Comparison of ENCODE assay signal across 7 cellular contexts in genomic region chr19:52140077-52140710, GRCh38. TPM values are rescaled to one million over a fixed set of nuclear protein-coding genes. Genes with fewer than 3 reads are reported as not detected.
DNase-seq lines count a peak whose midpoint lies in the region; ATAC-seq, FAIRE-seq and TF ChIP-seq lines count a peak whose summit lies in the region.

No MANE protein-coding gene starts in this region.

- no peaks in the 10 kb centered on the region for H3K36me3 ChIP-seq in GM23338 (ENCODE audit: insufficient read depth)

- peak overlapping the region; percentile 63 for H3K4me2 ChIP-seq in GM23338

- CTCF ChIA-PET in RWPE1 (lab: Yijun Ruan, JAX) = interaction anchor here (0.5 to 1.1 kb wide), 6 partner anchors 17 to 570 kb away, joined by 3 to 7 read pairs (median 4); no protein-coding TSS in a partner anchor

- peak overlapping the region; percentile 58 for H2AFZ ChIP-seq in GM23338

- no peak for FAIRE-seq in H54 (lab: Jason Lieb, UNC)

- no peaks in the 10 kb centered on the region; the same call in 1 of the 2 replicates for H4K20me1 ChIP-seq in GM23338 (replicated peaks; ENCODE audit: insufficient read depth)

- ATAC-seq in GM23338 (no peak), HG03025 (IDR thresholded peaks at IDR 0.05; ENCODE audit: low FRiP score, unreplicated experiment) (no peak)

- H3K27ac ChIP-seq in GM23338 (ENCODE audit: low read depth) = no peak overlapping the region
- peak overlapping the region; percentile 93 for H3K27ac ChIP-seq in RWPE1
- H3K27ac ChIP-seq in skin epidermis = peak overlapping the region in 17 of 21 experiments; percentile 4 to 94 (median 86)

- peaks cover 8% of the 10 kb centered on the region; the same call in 1 of the 2 replicates for H3K4me1 ChIP-seq in GM23338 (ENCODE audit: insufficient read depth)

- H3K4me3 ChIP-seq in GM23338 = peak overlapping the region; percentile 40
- H3K4me3 ChIP-seq in fibroblast of the aortic adventitia (ENCODE audit: low read depth, low read length) = peak overlapping the region; percentile 40
- H3K4me3 ChIP-seq in skin epidermis = peak overlapping the region in 6 of 7 experiments; percentile 68 to 89 (median 83)

- peaks cover 37% of the 10 kb centered on the region for H3K79me2 ChIP-seq in GM23338 (replicated peaks; ENCODE audit: insufficient read depth)

- peaks cover 15% of the 10 kb centered on the region; the same call in 2 of the 3 replicates for H3K4me1 Mint-ChIP-seq in GM23338

- peaks cover 33% of the 10 kb centered on the region for H3K9me3 Mint-ChIP-seq in GM23338

- no peak for DNase-seq in GM23338 (ENCODE audit: low spot score)
- no peak for DNase-seq in RWPE1 (ENCODE audit: low spot score)
- DNase-seq in fibroblast of the aortic adventitia (ENCODE audit: low read depth) = no peak
- no peak for DNase-seq in H54 (ENCODE audit: insufficient read length, low spot score)
- no peak for DNase-seq in SIG-M5 treated with dmso at 0.1 percent for 504 hours (lab: John Stamatoyannopoulos, UW; ENCODE audit: unreplicated experiment)

- H3F3A ChIP-seq in GM23338 (replicated peaks; ENCODE audit: low read depth) = peaks cover 6% of the 10 kb centered on the region; the same call in 1 of the 2 replicates

- no peak for TF ChIP-seq CTCF in GM23338 (conservative IDR thresholded peaks at IDR 0.05; ENCODE audit: low read depth in 2 of 2)
- TF ChIP-seq CTCF in RWPE1 (conservative IDR thresholded peaks at IDR 0.05; ENCODE audit: low read depth) = no peak
- TF ChIP-seq CTCF in fibroblast of the aortic adventitia (IDR thresholded peaks at IDR 0.05; ENCODE audit: insufficient read depth, low read length) = no peak

- H3K27ac Mint-ChIP-seq in GM23338 = peak overlapping the region; percentile 30; the same call in 1 of the 2 replicates

- H3K36me3 Mint-ChIP-seq in GM23338 (ENCODE audit: low read depth) = peaks cover 37% of the 10 kb centered on the region

- POLR2A ChIA-PET in RWPE1 (lab: Yijun Ruan, JAX; ENCODE audit: low non-redundant PET) = no interaction called here

- peak overlapping the region; percentile 96 for H3K4me3 Mint-ChIP-seq in GM23338

- no peak for TF ChIP-seq POLR2A in H54 (IDR thresholded peaks at IDR 0.05; ENCODE audit: low read depth, low read length)

- H3K27me3 Mint-ChIP-seq in GM23338 (ENCODE audit: insufficient read depth, low read depth, poor library complexity) = peaks cover 4% of the 10 kb centered on the region

- no peaks in the 10 kb centered on the region for H3K27me3 ChIP-seq in GM23338 (ENCODE audit: insufficient read depth)

- H3K9me2 ChIP-seq in GM23338 (ENCODE audit: insufficient read depth) = no peaks in the 10 kb centered on the region

TF ChIP-seq in GM23338, 12 proteins besides CTCF, POLR2A, EP300 and RAD21 (continues in another document):
- no peak for TF ChIP-seq EZH2 (IDR thresholded peaks at IDR 0.05; ENCODE audit: low read depth, unreplicated experiment)
- TF ChIP-seq, protein P1, sequence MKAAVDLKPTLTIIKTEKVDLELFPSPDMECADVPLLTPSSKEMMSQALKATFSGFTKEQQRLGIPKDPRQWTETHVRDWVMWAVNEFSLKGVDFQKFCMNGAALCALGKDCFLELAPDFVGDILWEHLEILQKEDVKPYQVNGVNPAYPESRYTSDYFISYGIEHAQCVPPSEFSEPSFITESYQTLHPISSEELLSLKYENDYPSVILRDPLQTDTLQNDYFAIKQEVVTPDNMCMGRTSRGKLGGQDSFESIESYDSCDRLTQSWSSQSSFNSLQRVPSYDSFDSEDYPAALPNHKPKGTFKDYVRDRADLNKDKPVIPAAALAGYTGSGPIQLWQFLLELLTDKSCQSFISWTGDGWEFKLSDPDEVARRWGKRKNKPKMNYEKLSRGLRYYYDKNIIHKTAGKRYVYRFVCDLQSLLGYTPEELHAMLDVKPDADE (IDR thresholded peaks at IDR 0.05) = no peak
- TF ChIP-seq STAT1 (IDR thresholded peaks at IDR 0.05; ENCODE audit: unreplicated experiment) = no peak
- no peak for TF ChIP-seq ZNF331 (CRISPR knock-in tag; IDR thresholded peaks at IDR 0.05; ENCODE audit: low read depth)
- no peak for TF ChIP-seq POLR2AphosphoS5 (IDR thresholded peaks at IDR 0.05; ENCODE audit: low read depth)
- TF ChIP-seq ZNF462 (CRISPR knock-in tag; IDR thresholded peaks at IDR 0.05) = no peak
- no peak for TF ChIP-seq EZH2phosphoT487 (IDR thresholded peaks at IDR 0.05; ENCODE audit: unreplicated experiment)
- TF ChIP-seq JUNB (IDR thresholded peaks at IDR 0.05; ENCODE audit: unreplicated experiment) = no peak
- no peak for TF ChIP-seq ZNF114 (CRISPR knock-in tag; IDR thresholded peaks at IDR 0.05)
- TF ChIP-seq CREB1 (CRISPR knock-in tag; IDR thresholded peaks at IDR 0.05; ENCODE audit: low read depth) = no peak
- no peak for TF ChIP-seq NANOG (IDR thresholded peaks at IDR 0.05; ENCODE audit: borderline replicate concordance)

RNA-seq across cellular contexts. Expression of gene ZNF616, which starts 0.5 kb away (rescaled TPM):
- total RNA-seq in GM23338 (2014; rRNA removed; shearing (Covaris generic)) = 28.3 and 28.8 TPM in 2 replicates
- 10.4 and 13.3 TPM in 2 replicates for polyA plus RNA-seq in GM23338 (2016; fragmentation: Nextera tagmentation; extraction: Ambion mirVana)
- 5.0 and 8.9 TPM in 2 replicates for total RNA-seq in fibroblast of the aortic adventitia (ENCODE audit: low replicate concordance)

RNA-seq across cellular contexts. Expression of gene ZNF836, which starts 31.2 kb away (rescaled TPM):
- total RNA-seq in GM23338 (2014; rRNA removed; shearing (Covaris generic)) = 15.7 and 18.6 TPM in 2 replicates
- polyA plus RNA-seq in GM23338 (2016; fragmentation: Nextera tagmentation; extraction: Ambion mirVana) = 9.8 and 11.8 TPM in 2 replicates
- total RNA-seq in fibroblast of the aortic adventitia (ENCODE audit: low replicate concordance) = 11.3 and 11.8 TPM in 2 replicates

RNA-seq across cellular contexts. Expression of gene ZNF841, which starts 44.6 kb away (rescaled TPM):
- total RNA-seq in GM23338 (2014; rRNA removed; shearing (Covaris generic)) = 12.8 and 20.0 TPM in 2 replicates
- 3.8 and 5.3 TPM in 2 replicates for polyA plus RNA-seq in GM23338 (2016; fragmentation: Nextera tagmentation; extraction: Ambion mirVana)
- 26.0 and 28.9 TPM in 2 replicates for total RNA-seq in fibroblast of the aortic adventitia (ENCODE audit: low replicate concordance)

RNA-seq across cellular contexts. Expression of gene PPP2R1A, which starts 49.7 kb away (rescaled TPM):
- total RNA-seq in GM23338 (2014; rRNA removed; shearing (Covaris generic)) = 345 and 381 TPM in 2 replicates
- 212 and 238 TPM in 2 replicates for polyA plus RNA-seq in GM23338 (2016; fragmentation: Nextera tagmentation; extraction: Ambion mirVana)
- total RNA-seq in fibroblast of the aortic adventitia (ENCODE audit: low replicate concordance) = 176 and 187 TPM in 2 replicates
